1 cellular context compared by ENCODE assay signal in the genomic region with DNA sequence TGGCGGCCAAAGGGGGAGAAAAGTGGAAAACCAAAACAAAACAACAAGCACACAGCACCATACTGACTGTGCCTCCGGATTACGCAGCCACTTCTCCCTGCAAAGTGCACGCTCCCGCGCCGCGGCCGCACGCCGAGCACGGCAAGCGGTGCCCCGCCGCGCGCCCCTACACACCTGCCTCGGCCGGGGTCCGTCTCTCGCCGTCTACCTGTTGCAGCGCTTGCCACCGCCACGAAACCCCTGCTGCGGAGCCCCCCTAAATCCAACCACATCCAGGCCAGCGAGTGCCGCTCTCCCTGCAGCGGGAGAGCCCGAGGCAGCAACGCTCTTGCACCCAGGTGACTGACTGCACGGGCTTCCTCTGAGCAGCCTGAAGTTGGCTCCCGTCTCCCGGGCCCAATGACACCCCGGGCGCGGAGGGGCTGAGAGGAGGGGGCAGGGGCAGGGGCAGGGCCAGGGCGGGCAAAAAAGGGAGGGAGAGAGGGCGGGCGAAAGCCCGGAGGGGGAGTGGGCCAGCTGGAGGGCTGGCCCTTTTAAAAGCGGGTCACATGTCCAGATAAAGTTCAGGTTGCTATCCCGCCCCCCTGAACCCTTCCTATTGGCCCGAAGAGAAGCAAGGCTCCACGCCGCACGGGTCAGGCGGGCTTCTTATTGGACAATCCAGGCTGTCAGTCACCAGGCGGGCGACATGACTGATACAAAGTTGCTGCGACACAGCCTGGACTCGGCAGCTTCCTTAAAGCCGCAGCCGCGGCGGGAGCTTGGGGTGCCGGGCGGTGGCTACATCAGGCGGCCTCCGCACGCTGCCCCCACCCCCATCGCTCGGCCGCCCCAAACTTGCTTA.
TF ChIP-seq lines count a peak whose summit lies in the region.

Gene NR3C2, minus strand, starts transcription at position 429 of the 844 bp plus-strand sequence.

TF ChIP-seq in HepG2, 621 proteins besides CTCF, POLR2A, EP300 and RAD21 (continued from another document and continues in another):
- TF ChIP-seq ZNF710 (CRISPR knock-in tag; IDR thresholded peaks at IDR 0.05; ENCODE audit: borderline replicate concordance) (0 out of 2 replicates have a peak, but pooled peaks have one; percentile 4), PAF1 (CRISPR knock-in tag; IDR thresholded peaks at IDR 0.05) (no peak), RBFOX2 (IDR thresholded peaks at IDR 0.05; ENCODE audit: low read depth, low read length) (peak; percentile 75), ZMYM4 (CRISPR knock-in tag; IDR thresholded peaks at IDR 0.05) (peak; percentile 70), FOXP1 (IDR thresholded peaks at IDR 0.05) (no peak), FOXP1 (CRISPR knock-in tag; IDR thresholded peaks at IDR 0.05) (no peak), CCDC6 (CRISPR knock-in tag; IDR thresholded peaks at IDR 0.05) (no peak), JARID2 (CRISPR knock-in tag; IDR thresholded peaks at IDR 0.05; ENCODE audit: insufficient replicate concordance) (no peak), MED1 (CRISPR knock-in tag; IDR thresholded peaks at IDR 0.05) (no peak), LCORL (IDR thresholded peaks at IDR 0.05) (no peak), LCORL (CRISPR knock-in tag; IDR thresholded peaks at IDR 0.05) (peak; percentile 38; the same call in 1 of the 2 replicates), PHB2 (IDR thresholded peaks at IDR 0.05; ENCODE audit: partially characterized antibody) (no peak), YEATS2 (CRISPR knock-in tag; IDR thresholded peaks at IDR 0.05; ENCODE audit: borderline replicate concordance) (peak; percentile 29; the same call in 1 of the 2 replicates), IKZF1 (IDR thresholded peaks at IDR 0.05) (no peak), SAP130 (CRISPR knock-in tag; IDR thresholded peaks at IDR 0.05; ENCODE audit: low read depth) (peak; percentile 23; the same call in 1 of the 2 replicates), BHLHE40 (IDR thresholded peaks at IDR 0.05; ENCODE audit: low read length) (0 out of 2 replicates have a peak, but pooled peaks have one; percentile 4), ASH2L (IDR thresholded peaks at IDR 0.05; ENCODE audit: insufficient read length, low read depth, low read length) (peak; percentile 62), ARID4A (CRISPR knock-in tag; IDR thresholded peaks at IDR 0.05; ENCODE audit: borderline replicate concordance) (peak; percentile 48; the same call in 1 of the 2 replicates), HMGXB4 (CRISPR knock-in tag; IDR thresholded peaks at IDR 0.05; ENCODE audit: borderline replicate concordance in 1 of 2, low read depth in 1 of 2) (peak in 1 of 2 experiments; percentile 26; a peak in 1 of 4 replicates), ZNF674 (CRISPR knock-in tag; IDR thresholded peaks at IDR 0.05; ENCODE audit: low read depth) (no peak), MEIS1 (CRISPR knock-in tag; IDR thresholded peaks at IDR 0.05; ENCODE audit: borderline replicate concordance) (no peak; the same call in 1 of the 2 replicates), FOSL2 (CRISPR knock-in tag; IDR thresholded peaks at IDR 0.05) (peak; percentile 5; the same call in 1 of the 2 replicates), IRF2 (CRISPR knock-in tag; IDR thresholded peaks at IDR 0.05) (0 out of 2 replicates have a peak, but pooled peaks have one; percentile 17), NFYC (CRISPR knock-in tag; IDR thresholded peaks at IDR 0.05) (peak; percentile 95), KDM2A (CRISPR knock-in tag; IDR thresholded peaks at IDR 0.05; ENCODE audit: borderline replicate concordance, low read depth) (peak; percentile 20; the same call in 1 of the 2 replicates), SNAI1 (CRISPR knock-in tag; IDR thresholded peaks at IDR 0.05; ENCODE audit: borderline replicate concordance) (0 out of 2 replicates have a peak, but pooled peaks have one; percentile 54), ZFAT (CRISPR knock-in tag; conservative IDR thresholded peaks at IDR 0.05) (no peak), GATAD1 (CRISPR knock-in tag; IDR thresholded peaks at IDR 0.05) (peak; percentile 35; the same call in 1 of the 2 replicates), ZNF441 (CRISPR knock-in tag; IDR thresholded peaks at IDR 0.05; ENCODE audit: borderline replicate concordance) (0 out of 2 replicates have a peak, but pooled peaks have one; percentile 14), TFAP4 (IDR thresholded peaks at IDR 0.05; ENCODE audit: borderline replicate concordance, low read depth) (peak; percentile 55; the same call in 1 of the 2 replicates), ZNF678 (CRISPR knock-in tag; IDR thresholded peaks at IDR 0.05) (0 out of 2 replicates have a peak, but pooled peaks have one; percentile 15), SIN3A (IDR thresholded peaks at IDR 0.05; ENCODE audit: borderline replicate concordance, low read depth, low read length) (peak; percentile 35; the same call in 1 of the 2 replicates), MXD4 (CRISPR knock-in tag; IDR thresholded peaks at IDR 0.05) (no peak)
- TF ChIP-seq, protein P1, sequence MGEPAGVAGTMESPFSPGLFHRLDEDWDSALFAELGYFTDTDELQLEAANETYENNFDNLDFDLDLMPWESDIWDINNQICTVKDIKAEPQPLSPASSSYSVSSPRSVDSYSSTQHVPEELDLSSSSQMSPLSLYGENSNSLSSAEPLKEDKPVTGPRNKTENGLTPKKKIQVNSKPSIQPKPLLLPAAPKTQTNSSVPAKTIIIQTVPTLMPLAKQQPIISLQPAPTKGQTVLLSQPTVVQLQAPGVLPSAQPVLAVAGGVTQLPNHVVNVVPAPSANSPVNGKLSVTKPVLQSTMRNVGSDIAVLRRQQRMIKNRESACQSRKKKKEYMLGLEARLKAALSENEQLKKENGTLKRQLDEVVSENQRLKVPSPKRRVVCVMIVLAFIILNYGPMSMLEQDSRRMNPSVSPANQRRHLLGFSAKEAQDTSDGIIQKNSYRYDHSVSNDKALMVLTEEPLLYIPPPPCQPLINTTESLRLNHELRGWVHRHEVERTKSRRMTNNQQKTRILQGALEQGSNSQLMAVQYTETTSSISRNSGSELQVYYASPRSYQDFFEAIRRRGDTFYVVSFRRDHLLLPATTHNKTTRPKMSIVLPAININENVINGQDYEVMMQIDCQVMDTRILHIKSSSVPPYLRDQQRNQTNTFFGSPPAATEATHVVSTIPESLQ (CRISPR knock-in tag; conservative IDR thresholded peaks at IDR 0.05), result no peak
- TF ChIP-seq, protein P2, sequence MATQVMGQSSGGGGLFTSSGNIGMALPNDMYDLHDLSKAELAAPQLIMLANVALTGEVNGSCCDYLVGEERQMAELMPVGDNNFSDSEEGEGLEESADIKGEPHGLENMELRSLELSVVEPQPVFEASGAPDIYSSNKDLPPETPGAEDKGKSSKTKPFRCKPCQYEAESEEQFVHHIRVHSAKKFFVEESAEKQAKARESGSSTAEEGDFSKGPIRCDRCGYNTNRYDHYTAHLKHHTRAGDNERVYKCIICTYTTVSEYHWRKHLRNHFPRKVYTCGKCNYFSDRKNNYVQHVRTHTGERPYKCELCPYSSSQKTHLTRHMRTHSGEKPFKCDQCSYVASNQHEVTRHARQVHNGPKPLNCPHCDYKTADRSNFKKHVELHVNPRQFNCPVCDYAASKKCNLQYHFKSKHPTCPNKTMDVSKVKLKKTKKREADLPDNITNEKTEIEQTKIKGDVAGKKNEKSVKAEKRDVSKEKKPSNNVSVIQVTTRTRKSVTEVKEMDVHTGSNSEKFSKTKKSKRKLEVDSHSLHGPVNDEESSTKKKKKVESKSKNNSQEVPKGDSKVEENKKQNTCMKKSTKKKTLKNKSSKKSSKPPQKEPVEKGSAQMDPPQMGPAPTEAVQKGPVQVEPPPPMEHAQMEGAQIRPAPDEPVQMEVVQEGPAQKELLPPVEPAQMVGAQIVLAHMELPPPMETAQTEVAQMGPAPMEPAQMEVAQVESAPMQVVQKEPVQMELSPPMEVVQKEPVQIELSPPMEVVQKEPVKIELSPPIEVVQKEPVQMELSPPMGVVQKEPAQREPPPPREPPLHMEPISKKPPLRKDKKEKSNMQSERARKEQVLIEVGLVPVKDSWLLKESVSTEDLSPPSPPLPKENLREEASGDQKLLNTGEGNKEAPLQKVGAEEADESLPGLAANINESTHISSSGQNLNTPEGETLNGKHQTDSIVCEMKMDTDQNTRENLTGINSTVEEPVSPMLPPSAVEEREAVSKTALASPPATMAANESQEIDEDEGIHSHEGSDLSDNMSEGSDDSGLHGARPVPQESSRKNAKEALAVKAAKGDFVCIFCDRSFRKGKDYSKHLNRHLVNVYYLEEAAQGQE (IDR thresholded peaks at IDR 0.05; ENCODE audit: borderline replicate concordance in 1 of 2, low read depth in 1 of 2, low read length in 2 of 2), result peak in 1 of 2 experiments; percentile 6; a peak in 1 of 4 replicates
- TF ChIP-seq, protein P3, sequence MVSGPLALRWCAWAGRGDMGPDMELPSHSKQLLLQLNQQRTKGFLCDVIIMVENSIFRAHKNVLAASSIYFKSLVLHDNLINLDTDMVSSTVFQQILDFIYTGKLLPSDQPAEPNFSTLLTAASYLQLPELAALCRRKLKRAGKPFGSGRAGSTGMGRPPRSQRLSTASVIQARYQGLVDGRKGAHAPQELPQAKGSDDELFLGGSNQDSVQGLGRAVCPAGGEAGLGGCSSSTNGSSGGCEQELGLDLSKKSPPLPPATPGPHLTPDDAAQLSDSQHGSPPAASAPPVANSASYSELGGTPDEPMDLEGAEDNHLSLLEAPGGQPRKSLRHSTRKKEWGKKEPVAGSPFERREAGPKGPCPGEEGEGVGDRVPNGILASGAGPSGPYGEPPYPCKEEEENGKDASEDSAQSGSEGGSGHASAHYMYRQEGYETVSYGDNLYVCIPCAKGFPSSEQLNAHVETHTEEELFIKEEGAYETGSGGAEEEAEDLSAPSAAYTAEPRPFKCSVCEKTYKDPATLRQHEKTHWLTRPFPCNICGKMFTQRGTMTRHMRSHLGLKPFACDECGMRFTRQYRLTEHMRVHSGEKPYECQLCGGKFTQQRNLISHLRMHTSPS (CRISPR knock-in tag; IDR thresholded peaks at IDR 0.05; ENCODE audit: low read depth), result no peak
